ENCODE assay signal across 17 cellular contexts in genomic region chr6:32147401-32148132, GRCh38. TPM values are rescaled to one million over a fixed set of nuclear protein-coding genes. Genes with fewer than 3 reads are reported as not detected.
A peak's percentile ranks its signal among the peaks of the same experiment; 100 is the strongest.
DNase-seq lines count a peak whose midpoint lies in the region; ATAC-seq, FAIRE-seq and TF ChIP-seq lines count a peak whose summit lies in the region.
"Had no signal": no experiment of that assay in that cellular context is flagged by ENCODE, and none has a peak within 500 bp of the region (broad histone marks: within the 10 kb centered on the region; RNA-seq: fewer than 3 reads in every experiment).

No MANE protein-coding gene starts in this region.

- no TSS peak for BruUV-seq in K562 (replicated peaks; lab: Mats Ljungman, UMichigan)

- peaks cover 57% of the 10 kb centered on the region for H3K27me3 Mint-ChIP-seq in CD4-positive, CD25-positive, alpha-beta regulatory T cell
- peaks cover 20 to 37% of the 10 kb centered on the region in 2 donors for H3K27me3 Mint-ChIP-seq in natural killer cell (ENCODE audit: low read depth in 2 of 2)

- H3K27ac ChIP-seq in CD4-positive, CD25-positive, alpha-beta regulatory T cell (ENCODE audit: insufficient read depth, low read length, poor library complexity, severe bottlenecking) = no peak overlapping the region
- H3K27ac ChIP-seq in K562 (ENCODE audit: extremely low read depth, low read depth, low read length) = no peak overlapping the region
- H3K27ac ChIP-seq: brain microvascular endothelial cell, C4-2B, colonic mucosa had no signal

- no peak for TF ChIP-seq EP300 in K562 (IDR thresholded peaks at IDR 0.05; ENCODE audit: low read length)

- H3K9me1 ChIP-seq in K562 (ENCODE audit: control insufficient read depth, insufficient read depth, low read length) = no peaks in the 10 kb centered on the region

- H3K4me3 Mint-ChIP-seq in CD4-positive, CD25-positive, alpha-beta regulatory T cell = peak overlapping the region in 3 of 4 donors; percentile 61 to 91 (median 83)
- peak overlapping the region; percentile 91 for H3K4me3 Mint-ChIP-seq in natural killer cell

- no peak; a peak in 1 of 4 replicates for TF ChIP-seq RAD21 in K562 (CRISPR knock-in tag; conservative IDR thresholded peaks at IDR 0.05 in 1 of 2, IDR thresholded peaks at IDR 0.05 in 1 of 2)

- intact Hi-C loops in K562 (cut with micrococcal nuclease) = no loop called here
- intact Hi-C loops in natural killer cell (cut with micrococcal nuclease) = loop anchor here (1.0 to 2.0 kb wide), 2 partner anchors 17 to 29 kb away; partner anchors contain the start of genes AGPAT1 and FKBPL

- peaks cover 5% of the 10 kb centered on the region; the same call in 1 of the 3 replicates for H3K79me2 ChIP-seq in K562 (ENCODE audit: control insufficient read depth, insufficient read depth, low read length)

- TF ChIP-seq CTCF in K562 (IDR thresholded peaks at IDR 0.05 in 2 of 3, conservative IDR thresholded peaks at IDR 0.05 in 1 of 3; ENCODE audit: insufficient read depth in 2 of 3, low read depth in 1 of 3, low read length in 3 of 3) = peak in 2 of 3 experiments; percentile 8 to 19; a peak in 1 of 6 replicates
- peak; percentile 11 for TF ChIP-seq CTCF in natural killer cell (IDR thresholded peaks at IDR 0.05)

- POLR2A ChIA-PET in K562 (lab: Yijun Ruan, JAX) = interaction anchor here (2.0 kb wide), 1 partner anchor 9 kb away, joined by 11 read pairs; no protein-coding TSS in a partner anchor

- no peak overlapping the region for H3K4me2 ChIP-seq in K562 (ENCODE audit: insufficient read depth, low read length)

- CTCF ChIA-PET in K562 (lab: Yijun Ruan, JAX; ENCODE audit: low intra/inter-chr PET ratio) = no interaction called here

- no peaks in the 10 kb centered on the region for H3K36me3 ChIP-seq in CD4-positive, CD25-positive, alpha-beta regulatory T cell (ENCODE audit: control insufficient read depth, insufficient read depth, low read length)
- H3K36me3 ChIP-seq in H7 (replicated peaks; ENCODE audit: control insufficient read depth, insufficient read depth, low read length) = no peaks in the 10 kb centered on the region
- no peaks in the 10 kb centered on the region for H3K36me3 ChIP-seq in K562 (ENCODE audit: control insufficient read depth, insufficient read depth, low read length)
- H3K36me3 ChIP-seq: brain microvascular endothelial cell, colonic mucosa had no signal

- WGBS in K562 (ENCODE audit: insufficient coverage, low coverage, missing lambda C conversion rate) = 92% methylated on average over 4 of the region's 4 CpGs

- H2AFZ ChIP-seq in K562 (ENCODE audit: low read depth, low read length) = no peak overlapping the region

- no peaks in the 10 kb centered on the region for H3K4me1 ChIP-seq in CD4-positive, CD25-positive, alpha-beta regulatory T cell (ENCODE audit: control insufficient read depth, insufficient read depth, low read length, poor library complexity, severe bottlenecking)
- peaks cover 16 to 30% of the 10 kb centered on the region in 2 experiments for H3K4me1 ChIP-seq in K562 (replicated peaks in 1 of 2; ENCODE audit: control insufficient read depth in 2 of 2, insufficient read depth in 2 of 2, low read length in 2 of 2)
- H3K4me1 ChIP-seq: colonic mucosa had no signal

- H3K36me3 Mint-ChIP-seq in CD4-positive, CD25-positive, alpha-beta regulatory T cell = no peaks in the 10 kb centered on the region
- H3K36me3 Mint-ChIP-seq in natural killer cell = no peaks in the 10 kb centered on the region
- H3K36me3 Mint-ChIP-seq: activated naive CD8-positive, alpha-beta T cell treated with anti-CD3 and anti-CD28 coated beads, Interleukin-2, amount 10 ng/mL, durations not matched to agents 7 days and 5 days had no signal

- in situ Hi-C loops in K562 (cut with MboI) = no loop called here

- ATAC-seq in CD4-positive, CD25-positive, alpha-beta regulatory T cell (ENCODE audit: low read depth in 2 of 2) = no peak
- no peak for ATAC-seq in K562
- no peak for ATAC-seq in natural killer cell
- no peak for ATAC-seq in HG03159 (IDR thresholded peaks at IDR 0.05; ENCODE audit: unreplicated experiment)

- peaks cover 8 to 36% (median 19%) of the 10 kb centered on the region in 4 donors for H3K4me1 Mint-ChIP-seq in CD4-positive, CD25-positive, alpha-beta regulatory T cell
- H3K4me1 Mint-ChIP-seq in natural killer cell = peaks cover 25 to 44% of the 10 kb centered on the region in 2 donors

- H3K9ac ChIP-seq in K562 (ENCODE audit: insufficient read depth in 1 of 2, low read depth in 2 of 2, low read length in 2 of 2) = no peak overlapping the region

- no peaks in the 10 kb centered on the region for H3K9me3 ChIP-seq in CD4-positive, CD25-positive, alpha-beta regulatory T cell (ENCODE audit: control insufficient read depth in 2 of 2, low read length in 2 of 2)
- no peaks in the 10 kb centered on the region for H3K9me3 ChIP-seq in K562 (replicated peaks; ENCODE audit: control insufficient read depth, insufficient read depth, low read depth, low read length)
- H3K9me3 ChIP-seq: colonic mucosa had no signal

- H3K27me3 ChIP-seq in CD4-positive, CD25-positive, alpha-beta regulatory T cell (ENCODE audit: control insufficient read depth, insufficient read depth, low read length) = peaks cover 6% of the 10 kb centered on the region
- peaks cover 42% of the 10 kb centered on the region for H3K27me3 ChIP-seq in H7 (ENCODE audit: control insufficient read depth, insufficient read depth, low read length)
- H3K27me3 ChIP-seq in K562 (ENCODE audit: control insufficient read depth in 2 of 2, insufficient read depth in 2 of 2, low read length in 2 of 2) = no peaks in the 10 kb centered on the region
- H3K27me3 ChIP-seq: brain microvascular endothelial cell, colonic mucosa had no signal

- DNase-seq in CD4-positive, CD25-positive, alpha-beta regulatory T cell = no peak
- DNase-seq in H7 = no peak
- no peak for DNase-seq in K562 (ENCODE audit: extremely low read depth in 1 of 4, low spot score in 3 of 4)
- DNase-seq in natural killer cell = no peak
- DNase-seq in NCI-H2081 (lab: John Stamatoyannopoulos, UW) = no peak
- no peak for DNase-seq in D341Med (ENCODE audit: low spot score)
- DNase-seq in COR-L47 (lab: John Stamatoyannopoulos, UW) = no peak
- DNase-seq: activated naive CD8-positive, alpha-beta T cell treated with anti-CD3 and anti-CD28 coated beads, Interleukin-2, amount 10 ng/mL, durations not matched to agents 7 days and 5 days; brain microvascular endothelial cell; colonic mucosa; NCI-H1436 treated with DMSO at 0.1 percent for 48 hours; SIG-M5; stimulated activated CD4-positive, alpha-beta T cell treated with anti-CD3 and anti-CD28 coated beads, Interleukin-4, amount 100 ng/mL, for 4 hours had no signal

- TF ChIP-seq POLR2A in K562 (conservative IDR thresholded peaks at IDR 0.05) = no peak

- H3K4me3 ChIP-seq in CD4-positive, CD25-positive, alpha-beta regulatory T cell (ENCODE audit: low read depth, low read length) = no peak overlapping the region
- peak overlapping the region; percentile 35; the same call in 1 of the 2 replicates for H3K4me3 ChIP-seq in H7 (ENCODE audit: insufficient read depth, low read depth, low read length)
- no peak overlapping the region for H3K4me3 ChIP-seq in K562

- H4K20me1 ChIP-seq in K562 (replicated peaks; ENCODE audit: control insufficient read depth, insufficient read depth, low read length) = no peaks in the 10 kb centered on the region

- H3K27ac Mint-ChIP-seq in CD4-positive, CD25-positive, alpha-beta regulatory T cell = no peak overlapping the region
- peak overlapping the region; percentile 80 to 91 for H3K27ac Mint-ChIP-seq in natural killer cell
- H3K27ac Mint-ChIP-seq: activated naive CD8-positive, alpha-beta T cell treated with anti-CD3 and anti-CD28 coated beads, Interleukin-2, amount 10 ng/mL, durations not matched to agents 7 days and 5 days; activated T-helper 1 cell treated with anti-CD3 and anti-CD28 coated beads, Interleukin-12 subunit alpha, Interleukin-12 subunit beta, Interleukin-2, Interleukin-4 antibody, amounts not matched to agents 30 ng/mL and 10 ng/mL and 1 ng/mL, durations not matched to agents 14 hours and 24 hours and 36 hours had no signal

- peaks cover 0 to 6% (median 1%) of the 10 kb centered on the region in 7 donors for H3K9me3 Mint-ChIP-seq in CD4-positive, CD25-positive, alpha-beta regulatory T cell
- no peaks in the 10 kb centered on the region for H3K9me3 Mint-ChIP-seq in natural killer cell
- H3K9me3 Mint-ChIP-seq: activated naive CD8-positive, alpha-beta T cell treated with anti-CD3 and anti-CD28 coated beads, Interleukin-2, amount 10 ng/mL, durations not matched to agents 7 days and 5 days; activated T-helper 1 cell treated with anti-CD3 and anti-CD28 coated beads, Interleukin-12 subunit alpha, Interleukin-12 subunit beta, Interleukin-2, Interleukin-4 antibody, amounts not matched to agents 30 ng/mL and 10 ng/mL and 1 ng/mL, durations not matched to agents 14 hours and 24 hours and 36 hours had no signal

- FAIRE-seq in K562 (lab: Jason Lieb, UNC) = peak; percentile 11
- FAIRE-seq: endometrium had no signal

RNA-seq across cellular contexts. Expression of gene PRRT1, which starts 4.2 kb away (rescaled TPM):
- total RNA-seq in CD4-positive, CD25-positive, alpha-beta regulatory T cell = 0.39 TPM
- polyA plus RNA-seq in CD4-positive, CD25-positive, alpha-beta regulatory T cell = under 1 TPM in 3 of 4 donors, not detected in 1; 0.13 to 0.55 (median 0.18) TPM
- total RNA-seq in H7 (2014; rRNA removed; shearing (Covaris generic)) = 0.14 TPM in 1 of 2 replicates, not detected in the other
- 2.0 and 3.2 TPM in 2 replicates for total RNA-seq in K562 (2011; cell fraction: chromatin; rRNA removed; ENCODE audit: low replicate concordance)
- total RNA-seq in K562 (2011; cell fraction: nucleolus; rRNA removed) = 0.92 and 1.5 TPM in 2 replicates
- 3.2 and 6.0 TPM in 2 replicates for total RNA-seq in K562 (2011; cell fraction: nucleoplasm; rRNA removed)
- total RNA-seq in K562 (2014; rRNA removed) (0.14 and 0.57 TPM in 2 replicates), K562 (2014; rRNA removed; fragmentation: Illumina TruSeq; extraction: Trizol) (0.16 and 0.29 TPM in 2 replicates), K562 (2015; rRNA removed; fragmentation: Illumina TruSeq; extraction: Trizol) (0.40 and 0.53 TPM in 2 replicates), K562 (2021) (1.9 and 3.0 TPM in 2 replicates), natural killer cell (under 1 TPM; 0.38 to 0.63 (median 0.54) TPM)
- polyA plus RNA-seq in K562 (2011; rRNA removed) (0.50 and 1.1 TPM in 2 replicates), K562 (2014; fragmentation: Illumina TruSeq; extraction: Trizol) (3.3 and 3.5 TPM in 2 replicates), K562 (2014; fragmentation: Nextera tagmentation; extraction: Ambion mirVana) (under 1 TPM; 0.31 to 0.41 TPM), K562 (2014; rRNA removed) (2.1 and 2.8 TPM in 2 replicates)
- 1.3 and 2.0 TPM in 2 replicates for polyA plus RNA-seq in K562 (2011; cell fraction: cytosol; rRNA removed)
- 6.7 and 12.8 TPM in 2 replicates for polyA plus RNA-seq in K562 (2011; cell fraction: nucleus; rRNA removed)
- 3.9 and 9.0 TPM in 2 replicates for polyA plus RNA-seq in K562 (2012)
- 0.07 and 0.27 TPM in 2 replicates for polyA minus RNA-seq in K562 (2011; rRNA and poly(A)+ RNA removed)
- 0.48 TPM in 1 of 2 replicates, not detected in the other for polyA minus RNA-seq in K562 (2011; cell fraction: cytosol; rRNA and poly(A)+ RNA removed)
- 0.44 and 0.54 TPM in 2 replicates for polyA minus RNA-seq in K562 (2011; cell fraction: nucleus; rRNA and poly(A)+ RNA removed)

RNA-seq across cellular contexts. Expression of gene PPT2, which starts 6.4 kb away (rescaled TPM):
- 4.8 TPM for total RNA-seq in CD4-positive, CD25-positive, alpha-beta regulatory T cell
- 1 to 10 TPM; 3.1 to 6.2 (median 5.4) TPM for polyA plus RNA-seq in CD4-positive, CD25-positive, alpha-beta regulatory T cell
- total RNA-seq in H7 (2014; rRNA removed; shearing (Covaris generic)) = 24.7 and 25.5 TPM in 2 replicates
- total RNA-seq in K562 (2011; cell fraction: chromatin; rRNA removed; ENCODE audit: low replicate concordance) = 123 and 281 TPM in 2 replicates
- 210 and 218 TPM in 2 replicates for total RNA-seq in K562 (2011; cell fraction: nucleolus; rRNA removed)
- 184 and 227 TPM in 2 replicates for total RNA-seq in K562 (2011; cell fraction: nucleoplasm; rRNA removed)
- total RNA-seq in K562 (2014; rRNA removed) (69.9 and 296 TPM in 2 replicates), K562 (2014; rRNA removed; fragmentation: Illumina TruSeq; extraction: Trizol) (42.5 and 43.7 TPM in 2 replicates), K562 (2015; rRNA removed; fragmentation: Illumina TruSeq; extraction: Trizol) (44.1 and 45.6 TPM in 2 replicates), K562 (2021) (83.2 and 83.4 TPM in 2 replicates), natural killer cell (10 to 100 TPM; 16.3 to 28.3 (median 19.0) TPM)
- polyA plus RNA-seq in K562 (2011; rRNA removed) (75.8 and 76.6 TPM in 2 replicates), K562 (2014; fragmentation: Illumina TruSeq; extraction: Trizol) (92.6 and 98.8 TPM in 2 replicates), K562 (2014; fragmentation: Nextera tagmentation; extraction: Ambion mirVana) (10 to 100 TPM; 27.4 to 41.6 TPM), K562 (2014; rRNA removed) (86.4 and 95.1 TPM in 2 replicates)
- 86.3 and 114 TPM in 2 replicates for polyA plus RNA-seq in K562 (2011; cell fraction: cytosol; rRNA removed)
- polyA plus RNA-seq in K562 (2011; cell fraction: nucleus; rRNA removed) = 311 and 473 TPM in 2 replicates
- polyA plus RNA-seq in K562 (2012) = 53.9 and 83.7 TPM in 2 replicates
- polyA minus RNA-seq in K562 (2011; rRNA and poly(A)+ RNA removed) = 25.0 and 32.8 TPM in 2 replicates
- polyA minus RNA-seq in K562 (2011; cell fraction: cytosol; rRNA and poly(A)+ RNA removed) = 31.8 and 46.0 TPM in 2 replicates
- 44.2 and 45.1 TPM in 2 replicates for polyA minus RNA-seq in K562 (2011; cell fraction: nucleus; rRNA and poly(A)+ RNA removed)

RNA-seq across cellular contexts. Expression of gene EGFL8, which starts 16.8 kb away (rescaled TPM):
- total RNA-seq in CD4-positive, CD25-positive, alpha-beta regulatory T cell = 9.9 TPM
- under 1 TPM in 1 of 4 donors, not detected in 3; 0.60 TPM for polyA plus RNA-seq in CD4-positive, CD25-positive, alpha-beta regulatory T cell
- 4.3 and 5.9 TPM in 2 replicates for total RNA-seq in H7 (2014; rRNA removed; shearing (Covaris generic))
- 40.9 and 90.2 TPM in 2 replicates for total RNA-seq in K562 (2011; cell fraction: chromatin; rRNA removed; ENCODE audit: low replicate concordance)
- total RNA-seq in K562 (2011; cell fraction: nucleolus; rRNA removed) = 30.7 and 39.2 TPM in 2 replicates
- total RNA-seq in K562 (2011; cell fraction: nucleoplasm; rRNA removed) = 33.1 and 38.9 TPM in 2 replicates
- total RNA-seq in K562 (2014; rRNA removed) (14.2 and 20.9 TPM in 2 replicates), K562 (2014; rRNA removed; fragmentation: Illumina TruSeq; extraction: Trizol) (10.0 and 12.1 TPM in 2 replicates), K562 (2015; rRNA removed; fragmentation: Illumina TruSeq; extraction: Trizol) (13.3 and 15.5 TPM in 2 replicates), K562 (2021) (21.7 and 26.0 TPM in 2 replicates), natural killer cell (10 to 100 TPM; 18.2 to 22.9 (median 20.1) TPM)
- polyA plus RNA-seq in K562 (2011; rRNA removed) (14.8 and 17.9 TPM in 2 replicates), K562 (2014; fragmentation: Illumina TruSeq; extraction: Trizol) (19.1 and 26.3 TPM in 2 replicates), K562 (2014; fragmentation: Nextera tagmentation; extraction: Ambion mirVana) (1 to 10 TPM; 2.2 to 2.8 TPM), K562 (2014; rRNA removed) (39.8 and 47.4 TPM in 2 replicates)
- 9.3 and 10.7 TPM in 2 replicates for polyA plus RNA-seq in K562 (2011; cell fraction: cytosol; rRNA removed)
- 115 and 141 TPM in 2 replicates for polyA plus RNA-seq in K562 (2011; cell fraction: nucleus; rRNA removed)
- polyA plus RNA-seq in K562 (2012) = 16.3 and 29.8 TPM in 2 replicates
- polyA minus RNA-seq in K562 (2011; rRNA and poly(A)+ RNA removed) = 1.7 and 2.6 TPM in 2 replicates
- polyA minus RNA-seq in K562 (2011; cell fraction: cytosol; rRNA and poly(A)+ RNA removed) = 1.9 TPM in 1 of 2 replicates, not detected in the other
- 8.6 and 11.7 TPM in 2 replicates for polyA minus RNA-seq in K562 (2011; cell fraction: nucleus; rRNA and poly(A)+ RNA removed)

RNA-seq across cellular contexts. Expression of gene FKBPL, which starts 17.5 kb away (rescaled TPM):
- total RNA-seq in CD4-positive, CD25-positive, alpha-beta regulatory T cell = 1.5 TPM
- 1 to 10 TPM; 1.2 to 1.5 (median 1.4) TPM for polyA plus RNA-seq in CD4-positive, CD25-positive, alpha-beta regulatory T cell
- 12.5 and 12.8 TPM in 2 replicates for total RNA-seq in H7 (2014; rRNA removed; shearing (Covaris generic))
- 7.3 and 12.0 TPM in 2 replicates for total RNA-seq in K562 (2011; cell fraction: chromatin; rRNA removed; ENCODE audit: low replicate concordance)
- total RNA-seq in K562 (2011; cell fraction: nucleolus; rRNA removed) = 8.4 and 12.0 TPM in 2 replicates
- total RNA-seq in K562 (2011; cell fraction: nucleoplasm; rRNA removed) = 7.9 and 8.3 TPM in 2 replicates
- total RNA-seq in K562 (2014; rRNA removed) = 18.8 and 24.3 TPM in 2 replicates
- total RNA-seq in K562 (2014; rRNA removed; fragmentation: Illumina TruSeq; extraction: Trizol) = 18.7 and 23.5 TPM in 2 replicates
- total RNA-seq in K562 (2015; rRNA removed; fragmentation: Illumina TruSeq; extraction: Trizol) = 23.9 and 26.7 TPM in 2 replicates
- 21.0 and 22.9 TPM in 2 replicates for total RNA-seq in K562 (2021)
- polyA plus RNA-seq in K562 (2011; rRNA removed) = 9.0 and 11.5 TPM in 2 replicates
- 7.7 and 12.2 TPM in 2 replicates for polyA plus RNA-seq in K562 (2011; cell fraction: cytosol; rRNA removed)
- polyA plus RNA-seq in K562 (2011; cell fraction: nucleus; rRNA removed) = 6.2 and 7.7 TPM in 2 replicates
- polyA plus RNA-seq in K562 (2012) = 14.2 and 18.6 TPM in 2 replicates
- 22.2 and 23.3 TPM in 2 replicates for polyA plus RNA-seq in K562 (2014; fragmentation: Illumina TruSeq; extraction: Trizol)
- polyA plus RNA-seq in K562 (2014; fragmentation: Nextera tagmentation; extraction: Ambion mirVana) = 10 to 100 TPM; 18.3 to 31.4 TPM
- 20.1 and 20.6 TPM in 2 replicates for polyA plus RNA-seq in K562 (2014; rRNA removed)
- 6.1 and 7.3 TPM in 2 replicates for polyA minus RNA-seq in K562 (2011; rRNA and poly(A)+ RNA removed)
- polyA minus RNA-seq in K562 (2011; cell fraction: cytosol; rRNA and poly(A)+ RNA removed) = 4.6 and 7.4 TPM in 2 replicates
- polyA minus RNA-seq in K562 (2011; cell fraction: nucleus; rRNA and poly(A)+ RNA removed) = 3.9 and 7.9 TPM in 2 replicates
- total RNA-seq in natural killer cell = 1 to 10 TPM; 1.8 to 3.2 (median 2.4) TPM

RNA-seq across cellular contexts. Expression of gene ATF6B, which starts 19.5 kb away (rescaled TPM):
- 117 TPM for total RNA-seq in CD4-positive, CD25-positive, alpha-beta regulatory T cell
- polyA plus RNA-seq in CD4-positive, CD25-positive, alpha-beta regulatory T cell = 10 to 100 TPM; 20.0 to 27.7 (median 24.2) TPM
- 25.1 and 26.2 TPM in 2 replicates for total RNA-seq in H7 (2014; rRNA removed; shearing (Covaris generic))
- total RNA-seq in K562 (2011; cell fraction: chromatin; rRNA removed; ENCODE audit: low replicate concordance) = 189 and 474 TPM in 2 replicates
- total RNA-seq in K562 (2011; cell fraction: nucleolus; rRNA removed) = 248 and 265 TPM in 2 replicates
- total RNA-seq in K562 (2011; cell fraction: nucleoplasm; rRNA removed) = 205 and 216 TPM in 2 replicates
- total RNA-seq in K562 (2014; rRNA removed) (22.7 and 25.4 TPM in 2 replicates), K562 (2014; rRNA removed; fragmentation: Illumina TruSeq; extraction: Trizol) (15.6 and 21.5 TPM in 2 replicates), K562 (2015; rRNA removed; fragmentation: Illumina TruSeq; extraction: Trizol) (30.5 and 31.7 TPM in 2 replicates), K562 (2021) (83.6 and 89.7 TPM in 2 replicates), natural killer cell (100 to 1,000 TPM; 157 to 187 (median 178) TPM)
- polyA plus RNA-seq in K562 (2011; rRNA removed) (46.6 and 83.9 TPM in 2 replicates), K562 (2014; fragmentation: Illumina TruSeq; extraction: Trizol) (128 and 131 TPM in 2 replicates), K562 (2014; fragmentation: Nextera tagmentation; extraction: Ambion mirVana) (10 to 100 TPM; 20.7 to 26.1 TPM), K562 (2014; rRNA removed) (88.0 and 103 TPM in 2 replicates)
- polyA plus RNA-seq in K562 (2011; cell fraction: cytosol; rRNA removed) = 74.9 and 91.7 TPM in 2 replicates
- polyA plus RNA-seq in K562 (2011; cell fraction: nucleus; rRNA removed) = 198 and 250 TPM in 2 replicates
- 138 and 229 TPM in 2 replicates for polyA plus RNA-seq in K562 (2012)
- 22.1 and 23.6 TPM in 2 replicates for polyA minus RNA-seq in K562 (2011; rRNA and poly(A)+ RNA removed)
- 34.3 and 45.6 TPM in 2 replicates for polyA minus RNA-seq in K562 (2011; cell fraction: cytosol; rRNA and poly(A)+ RNA removed)
- polyA minus RNA-seq in K562 (2011; cell fraction: nucleus; rRNA and poly(A)+ RNA removed) = 42.9 and 68.4 TPM in 2 replicates

Comparison
In these comparisons a context has a peak if more than half of its experiments do, and no peak if none do; other contexts are left out.
1. H3K27ac Mint-ChIP-seq: peak in natural killer cell (2 of 2); none in CD4-positive, CD25-positive, alpha-beta regulatory T cell (0 of 3).